15 cellular contexts compared by ENCODE assay signal in genomic region chr1:12548279-12549105, GRCh38.
DNase-seq lines count a peak whose midpoint lies in the region; ATAC-seq, FAIRE-seq and TF ChIP-seq lines count a peak whose summit lies in the region.
"Had no signal": no experiment of that assay in that cellular context is flagged by ENCODE, and none has a peak within 500 bp of the region (broad histone marks: within the 10 kb centered on the region; RNA-seq: fewer than 3 reads in every experiment).

No MANE protein-coding gene starts in this region.

- ATAC-seq in left ventricle myocardium superior, result no peak
- ATAC-seq in right cardiac atrium, result no peak
- no peak for ATAC-seq in HG03457 (IDR thresholded peaks at IDR 0.05; ENCODE audit: unreplicated experiment)
- ATAC-seq in GM21528 (IDR thresholded peaks at IDR 0.05; ENCODE audit: low FRiP score, unreplicated experiment), result no peak
- ATAC-seq: GM23338 had no signal

- H3K27ac ChIP-seq in left ventricle myocardium inferior (replicated peaks) (peak overlapping the region; percentile 74), right cardiac atrium (ENCODE audit: low read length) (peak overlapping the region; percentile 33), rectal smooth muscle tissue (ENCODE audit: low read depth, low read length) (peak overlapping the region; percentile 80)

- H3K27me3 ChIP-seq in left ventricle myocardium inferior (ENCODE audit: low read depth) (no peaks in the 10 kb centered on the region), right cardiac atrium (ENCODE audit: control insufficient read depth, insufficient read depth) (no peaks in the 10 kb centered on the region), rectal smooth muscle tissue (ENCODE audit: control insufficient read depth, insufficient read depth, low read length) (no peaks in the 10 kb centered on the region)
- H3K27me3 ChIP-seq: body of pancreas had no signal

- no peak for TF ChIP-seq CTCF in left ventricle myocardium inferior (IDR thresholded peaks at IDR 0.05; ENCODE audit: borderline replicate concordance)

- H3K4me1 ChIP-seq in left ventricle myocardium inferior, result peaks cover 66% of the 10 kb centered on the region
- peaks cover 14% of the 10 kb centered on the region for H3K4me1 ChIP-seq in right cardiac atrium (ENCODE audit: control insufficient read depth, insufficient read depth, low read length)
- H3K4me1 ChIP-seq in rectal smooth muscle tissue (ENCODE audit: control insufficient read depth, insufficient read depth, low read length), result peaks cover 24% of the 10 kb centered on the region

- H3K9me3 ChIP-seq in left ventricle myocardium inferior (replicated peaks) (no peaks in the 10 kb centered on the region), right cardiac atrium (ENCODE audit: control insufficient read depth, low read length) (no peaks in the 10 kb centered on the region)
- H3K9me3 ChIP-seq: body of pancreas, Caco-2 had no signal

- no peak for FAIRE-seq in HTR-8/SVneo (lab: Jason Lieb, UNC)
- FAIRE-seq: GM19239 had no signal

- intact Hi-C loops in left ventricle myocardium inferior (cut with micrococcal nuclease) (no loop called here), left ventricle myocardium superior (cut with micrococcal nuclease) (no loop called here), right cardiac atrium (cut with DNase I) (loop anchor here in 1 of 4 donors (10.0 kb wide), 1 partner anchor 46 kb away; no protein-coding TSS in a partner anchor)

- 84% methylated on average over 19 of the region's 19 CpGs for WGBS in right cardiac atrium

- H3K36me3 ChIP-seq in left ventricle myocardium inferior, result no peaks in the 10 kb centered on the region
- no peaks in the 10 kb centered on the region for H3K36me3 ChIP-seq in rectal smooth muscle tissue (ENCODE audit: control insufficient read depth, insufficient read depth, low read length)

- DNase-seq in left ventricle myocardium inferior (no peak), left ventricle myocardium superior (no peak), right cardiac atrium (peak in 2 of 3 donors; percentile 60 to 64), NOMO-1 (lab: John Stamatoyannopoulos, UW; ENCODE audit: unreplicated experiment in 2 of 2) (no peak), HTR-8/SVneo (ENCODE audit: insufficient read length, low spot score) (no peak)
- DNase-seq: activated CD4-positive, alpha-beta T cell treated with anti-CD3 and anti-CD28 coated beads, Interleukin-2, amount 50 U/mL, for 48 hours; Caco-2; GF-D8; stimulated activated CD4-positive, alpha-beta T cell treated with anti-CD3 and anti-CD28 coated beads, Interleukin-4, amount 100 ng/mL, for 24 hours had no signal

- H3K4me3 ChIP-seq in left ventricle myocardium inferior, result no peak overlapping the region
- no peak overlapping the region for H3K4me3 ChIP-seq in right cardiac atrium (ENCODE audit: low read length)
- H3K4me3 ChIP-seq in rectal smooth muscle tissue (ENCODE audit: low read length), result no peak overlapping the region
- H3K4me3 ChIP-seq: body of pancreas, GM23338 had no signal

- no peak overlapping the region for H3K9ac ChIP-seq in rectal smooth muscle tissue (ENCODE audit: low read length)

Comparison
In these comparisons a context has a peak if more than half of its experiments do, and no peak if none do; other contexts are left out.
1. DNase-seq: peak in right cardiac atrium (2 of 3); none in left ventricle myocardium inferior (single experiment), left ventricle myocardium superior (single experiment), NOMO-1 (0 of 2) and HTR-8/SVneo (single experiment).
2. Peak in every context shown above with its lines, with median percentiles within 50 percentile points of each other: H3K27ac ChIP-seq.